In genomic region chr19:4997297-4997696, GRCh38 we compare ENCODE assay signal across 15 cellular contexts. TPM values are rescaled to one million over a fixed set of nuclear protein-coding genes. Genes with fewer than 3 reads are reported as not detected.
DNase-seq lines count a peak whose midpoint lies in the region; ATAC-seq and TF ChIP-seq lines count a peak whose summit lies in the region.
"Had no signal": no experiment of that assay in that cellular context is flagged by ENCODE, and none has a peak within 500 bp of the region (broad histone marks: within the 10 kb centered on the region; RNA-seq: fewer than 3 reads in every experiment).

No MANE protein-coding gene starts in this region.

- no peaks in the 10 kb centered on the region for H3K9me3 ChIP-seq in right cardiac atrium (ENCODE audit: control insufficient read depth, low read length)
- no peaks in the 10 kb centered on the region for H3K9me3 ChIP-seq in osteoblast (ENCODE audit: low read depth, low read length)
- H3K9me3 ChIP-seq: Caco-2 had no signal

- H3K4me3 ChIP-seq in right cardiac atrium (ENCODE audit: low read length) (no peak overlapping the region), osteoblast (ENCODE audit: insufficient read depth, low read length) (no peak overlapping the region)
- H3K4me3 ChIP-seq: BLaER1 treated with 17β-estradiol and CSF1 and Interleukin-3, amounts not matched to agents 10 nM and 100 nM; GM23248 had no signal

- 92% methylated on average over 12 of the region's 12 CpGs for WGBS in right cardiac atrium

- peaks cover 77% of the 10 kb centered on the region for H3K79me2 ChIP-seq in osteoblast (ENCODE audit: insufficient read depth, low read length)

- DNase-seq in right cardiac atrium (peak in 2 of 3 donors; percentile 32 to 51), Right ventricle myocardium inferior (ENCODE audit: missing footprints) (no peak), osteoblast (ENCODE audit: insufficient read length, low spot score, missing footprints) (peak; percentile 21), omental fat pad (ENCODE audit: low spot score) (no peak), COR-L47 (lab: John Stamatoyannopoulos, UW) (no peak)
- DNase-seq: 8988T; Caco-2; CD4-positive, CD25-positive, alpha-beta regulatory T cell; CD8-positive, alpha-beta memory T cell; GM23248; HCEC 1CT had no signal

- H3K4me2 ChIP-seq in osteoblast (ENCODE audit: insufficient read depth, low read length), result no peak overlapping the region

- ATAC-seq in right cardiac atrium (no peak), Right ventricle myocardium inferior (no peak), HG02884 (IDR thresholded peaks at IDR 0.05; ENCODE audit: unreplicated experiment) (no peak), omental fat pad (ENCODE audit: low FRiP score) (no peak)

- H3K4me1 ChIP-seq in right cardiac atrium (ENCODE audit: control insufficient read depth, insufficient read depth, low read length) (no peaks in the 10 kb centered on the region), osteoblast (ENCODE audit: insufficient read depth, low read length) (peaks cover 8% of the 10 kb centered on the region)

- intact Hi-C loops in right cardiac atrium (cut with DNase I), result no loop called here
- intact Hi-C loops in Right ventricle myocardium inferior (cut with DNase I), result no loop called here

- peaks cover 6% of the 10 kb centered on the region for H3K36me3 ChIP-seq in osteoblast (ENCODE audit: insufficient read depth, low read length)

- H4K20me1 ChIP-seq in osteoblast (ENCODE audit: insufficient read depth, low read length), result peaks cover 46% of the 10 kb centered on the region

- H3K27ac ChIP-seq in right cardiac atrium (ENCODE audit: low read length) (no peak overlapping the region), VCaP (peak overlapping the region; percentile 19; the same call in 1 of the 2 replicates), osteoblast (ENCODE audit: low read depth, low read length) (no peak overlapping the region)
- H3K27ac ChIP-seq: BLaER1 treated with 17β-estradiol and CSF1 and Interleukin-3, amounts not matched to agents 10 nM and 100 nM; GM23248; HL-60 had no signal

- no peak overlapping the region for H2AFZ ChIP-seq in osteoblast (ENCODE audit: low read length)
- H2AFZ ChIP-seq: GM23248 had no signal

- TF ChIP-seq CTCF in VCaP (conservative IDR thresholded peaks at IDR 0.05), result no peak
- TF ChIP-seq CTCF in osteoblast (IDR thresholded peaks at IDR 0.05; ENCODE audit: extremely low read depth, low read depth, low read length), result no peak
- no peak for TF ChIP-seq CTCF in omental fat pad (IDR thresholded peaks at IDR 0.05)

- H3K27me3 ChIP-seq in right cardiac atrium (ENCODE audit: control insufficient read depth, insufficient read depth) (no peaks in the 10 kb centered on the region), osteoblast (ENCODE audit: insufficient read depth, low read length) (no peaks in the 10 kb centered on the region)
- H3K27me3 ChIP-seq: BLaER1 treated with 17β-estradiol and CSF1 and Interleukin-3, amounts not matched to agents 10 nM and 100 nM had no signal

RNA-seq across cellular contexts. Expression of gene KDM4B, which starts 28.4 kb away (rescaled TPM):
- total RNA-seq in right cardiac atrium (10 to 100 TPM; 23.9 to 37.5 (median 30.8) TPM), Right ventricle myocardium inferior (38.6 TPM), osteoblast (19.7 and 22.1 TPM in 2 replicates), omental fat pad (10 to 100 TPM; 16.3 to 38.3 (median 22.4) TPM)
- polyA plus RNA-seq in right cardiac atrium, result 18.8 TPM

Comparison
In these comparisons a context has a peak if more than half of its experiments do, and no peak if none do; other contexts are left out.
1. DNase-seq: peak in right cardiac atrium (2 of 3) and osteoblast (single experiment); none in Right ventricle myocardium inferior (single experiment), omental fat pad (single experiment) and COR-L47 (single experiment).